In the genomic region with DNA sequence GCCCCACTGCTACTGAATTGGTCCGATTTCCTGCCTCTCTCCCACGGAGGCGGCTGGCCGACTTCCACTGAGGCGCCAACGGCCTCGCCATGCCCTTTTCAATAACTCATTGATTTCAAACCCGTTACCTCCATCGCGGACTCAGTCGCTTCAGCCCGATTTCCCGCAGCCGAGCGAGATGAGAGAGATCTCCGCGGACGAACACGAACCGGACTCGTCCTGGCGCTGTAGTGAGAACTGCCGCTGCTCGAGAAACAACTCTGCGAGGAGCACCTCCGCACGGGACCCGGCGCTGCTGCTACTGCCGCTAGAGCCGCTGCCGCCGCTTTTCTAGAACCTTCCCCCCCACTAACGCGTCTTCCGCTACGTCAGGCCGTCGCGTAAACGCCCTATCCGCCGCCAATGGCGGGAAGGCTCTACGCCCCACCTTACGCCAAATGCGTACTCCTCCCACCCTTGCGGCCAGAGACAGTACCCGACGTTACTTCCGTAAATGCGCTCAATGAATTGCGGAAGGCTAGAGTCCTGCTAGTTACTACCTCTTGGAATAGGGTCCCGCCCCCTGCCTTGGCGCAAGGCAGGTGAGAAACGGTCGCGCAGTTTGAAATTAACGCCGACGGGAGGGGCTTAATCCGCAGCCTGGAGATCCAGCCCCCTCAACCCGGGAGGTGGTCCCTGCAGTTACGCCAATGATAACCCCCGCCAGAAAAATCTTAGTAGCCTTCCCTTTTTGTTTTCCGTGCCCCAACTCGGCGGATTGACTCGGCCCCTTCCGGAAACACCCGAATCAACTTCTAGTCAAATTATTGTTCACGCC, we compare ENCODE assay signal across 1 cellular context.
A peak's percentile ranks its signal among the peaks of the same experiment; 100 is the strongest.
TF ChIP-seq lines count a peak whose summit lies in the region.

A gene (minus strand): TSS at position 303 of the 817 bp plus-strand sequence. CDS start 169 bp downstream, at position 134.

TF ChIP-seq in K562, 482 proteins besides CTCF, POLR2A, EP300 and RAD21 (continued from another document and continues in another):
- TF ChIP-seq CXXC5 (CRISPR knock-in tag; IDR thresholded peaks at IDR 0.05) (peak; percentile 88), KDM4B (IDR thresholded peaks at IDR 0.05; ENCODE audit: borderline replicate concordance in 2 of 2, low read depth in 1 of 2) (no peak), POU5F1 (IDR thresholded peaks at IDR 0.05; ENCODE audit: borderline replicate concordance, low read depth, low read length, partially characterized antibody) (no peak), RFX5 (IDR thresholded peaks at IDR 0.05; ENCODE audit: low read depth, low read length) (no peak), NR1H2 (CRISPR knock-in tag; IDR thresholded peaks at IDR 0.05) (no peak), HLTF (IDR thresholded peaks at IDR 0.05) (peak; percentile 71; the same call in 1 of the 2 replicates), ZBTB1 (CRISPR knock-in tag; IDR thresholded peaks at IDR 0.05; ENCODE audit: borderline replicate concordance, low read depth) (peak; percentile 82), WHSC1 (IDR thresholded peaks at IDR 0.05; ENCODE audit: low read length) (no peak), ATF7 (IDR thresholded peaks at IDR 0.05) (peak; percentile 78), BRD9 (IDR thresholded peaks at IDR 0.05; ENCODE audit: low read depth, partially characterized antibody) (peak; percentile 2), ZNF347 (CRISPR knock-in tag; IDR thresholded peaks at IDR 0.05; ENCODE audit: low read depth) (no peak), MTA3 (IDR thresholded peaks at IDR 0.05; ENCODE audit: borderline replicate concordance) (no peak; the same call in 1 of the 2 replicates), KAT8 (IDR thresholded peaks at IDR 0.05; ENCODE audit: low read depth) (no peak), SMAD3 (CRISPR knock-in tag; conservative IDR thresholded peaks at IDR 0.05) (no peak), GATAD2A (IDR thresholded peaks at IDR 0.05) (no peak), BRF1 (IDR thresholded peaks at IDR 0.05; ENCODE audit: borderline replicate concordance, extremely low read depth, insufficient read length) (no peak), TAF7 (tag; IDR thresholded peaks at IDR 0.05) (peak; percentile 97), RUNX1 (IDR thresholded peaks at IDR 0.05; ENCODE audit: low read depth) (peak; percentile 61; the same call in 1 of the 2 replicates), CBFA2T2 (conservative IDR thresholded peaks at IDR 0.05) (no peak), FUS (optimal IDR thresholded peaks at IDR 0.05; ENCODE audit: low read depth, low read length) (no peak), COPS2 (conservative IDR thresholded peaks at IDR 0.05) (no peak), RB1 (IDR thresholded peaks at IDR 0.05; ENCODE audit: low read depth) (peak; percentile 79), TCF7L2 (IDR thresholded peaks at IDR 0.05; ENCODE audit: low read depth, low read length) (no peak), ZNF507 (tag; conservative IDR thresholded peaks at IDR 0.05) (no peak), TRIM28 (IDR thresholded peaks at IDR 0.05) (no peak), ZNF778 (CRISPR knock-in tag; IDR thresholded peaks at IDR 0.05) (no peak), NR2C1 (IDR thresholded peaks at IDR 0.05) (no peak), NR2C1 (tag; IDR thresholded peaks at IDR 0.05) (no peak)
- TF ChIP-seq, protein P1, sequence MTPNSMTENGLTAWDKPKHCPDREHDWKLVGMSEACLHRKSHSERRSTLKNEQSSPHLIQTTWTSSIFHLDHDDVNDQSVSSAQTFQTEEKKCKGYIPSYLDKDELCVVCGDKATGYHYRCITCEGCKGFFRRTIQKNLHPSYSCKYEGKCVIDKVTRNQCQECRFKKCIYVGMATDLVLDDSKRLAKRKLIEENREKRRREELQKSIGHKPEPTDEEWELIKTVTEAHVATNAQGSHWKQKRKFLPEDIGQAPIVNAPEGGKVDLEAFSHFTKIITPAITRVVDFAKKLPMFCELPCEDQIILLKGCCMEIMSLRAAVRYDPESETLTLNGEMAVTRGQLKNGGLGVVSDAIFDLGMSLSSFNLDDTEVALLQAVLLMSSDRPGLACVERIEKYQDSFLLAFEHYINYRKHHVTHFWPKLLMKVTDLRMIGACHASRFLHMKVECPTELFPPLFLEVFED (CRISPR knock-in tag; conservative IDR thresholded peaks at IDR 0.05): peak; percentile 65; the same call in 1 of the 2 replicates
- TF ChIP-seq, protein P2, sequence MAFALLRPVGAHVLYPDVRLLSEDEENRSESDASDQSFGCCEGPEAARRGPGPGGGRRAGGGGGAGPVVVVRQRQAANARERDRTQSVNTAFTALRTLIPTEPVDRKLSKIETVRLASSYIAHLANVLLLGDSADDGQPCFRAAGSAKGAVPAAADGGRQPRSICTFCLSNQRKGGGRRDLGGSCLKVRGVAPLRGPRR (CRISPR knock-in tag; IDR thresholded peaks at IDR 0.05): no peak
- TF ChIP-seq, protein P3, sequence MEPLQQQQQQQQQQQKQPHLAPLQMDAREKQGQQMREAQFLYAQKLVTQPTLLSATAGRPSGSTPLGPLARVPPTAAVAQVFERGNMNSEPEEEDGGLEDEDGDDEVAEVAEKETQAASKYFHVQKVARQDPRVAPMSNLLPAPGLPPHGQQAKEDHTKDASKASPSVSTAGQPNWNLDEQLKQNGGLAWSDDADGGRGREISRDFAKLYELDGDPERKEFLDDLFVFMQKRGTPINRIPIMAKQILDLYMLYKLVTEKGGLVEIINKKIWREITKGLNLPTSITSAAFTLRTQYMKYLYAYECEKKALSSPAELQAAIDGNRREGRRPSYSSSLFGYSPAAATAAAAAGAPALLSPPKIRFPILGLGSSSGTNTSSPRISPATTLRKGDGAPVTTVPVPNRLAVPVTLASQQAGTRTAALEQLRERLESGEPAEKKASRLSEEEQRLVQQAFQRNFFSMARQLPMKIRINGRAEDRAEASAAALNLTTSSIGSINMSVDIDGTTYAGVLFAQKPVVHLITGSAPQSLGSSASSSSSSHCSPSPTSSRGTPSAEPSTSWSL (CRISPR knock-in tag; IDR thresholded peaks at IDR 0.05; ENCODE audit: borderline replicate concordance): no peak
- TF ChIP-seq, protein P4, sequence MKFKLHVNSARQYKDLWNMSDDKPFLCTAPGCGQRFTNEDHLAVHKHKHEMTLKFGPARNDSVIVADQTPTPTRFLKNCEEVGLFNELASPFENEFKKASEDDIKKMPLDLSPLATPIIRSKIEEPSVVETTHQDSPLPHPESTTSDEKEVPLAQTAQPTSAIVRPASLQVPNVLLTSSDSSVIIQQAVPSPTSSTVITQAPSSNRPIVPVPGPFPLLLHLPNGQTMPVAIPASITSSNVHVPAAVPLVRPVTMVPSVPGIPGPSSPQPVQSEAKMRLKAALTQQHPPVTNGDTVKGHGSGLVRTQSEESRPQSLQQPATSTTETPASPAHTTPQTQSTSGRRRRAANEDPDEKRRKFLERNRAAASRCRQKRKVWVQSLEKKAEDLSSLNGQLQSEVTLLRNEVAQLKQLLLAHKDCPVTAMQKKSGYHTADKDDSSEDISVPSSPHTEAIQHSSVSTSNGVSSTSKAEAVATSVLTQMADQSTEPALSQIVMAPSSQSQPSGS (CRISPR knock-in tag; IDR thresholded peaks at IDR 0.05): no peak
- TF ChIP-seq, protein P5, sequence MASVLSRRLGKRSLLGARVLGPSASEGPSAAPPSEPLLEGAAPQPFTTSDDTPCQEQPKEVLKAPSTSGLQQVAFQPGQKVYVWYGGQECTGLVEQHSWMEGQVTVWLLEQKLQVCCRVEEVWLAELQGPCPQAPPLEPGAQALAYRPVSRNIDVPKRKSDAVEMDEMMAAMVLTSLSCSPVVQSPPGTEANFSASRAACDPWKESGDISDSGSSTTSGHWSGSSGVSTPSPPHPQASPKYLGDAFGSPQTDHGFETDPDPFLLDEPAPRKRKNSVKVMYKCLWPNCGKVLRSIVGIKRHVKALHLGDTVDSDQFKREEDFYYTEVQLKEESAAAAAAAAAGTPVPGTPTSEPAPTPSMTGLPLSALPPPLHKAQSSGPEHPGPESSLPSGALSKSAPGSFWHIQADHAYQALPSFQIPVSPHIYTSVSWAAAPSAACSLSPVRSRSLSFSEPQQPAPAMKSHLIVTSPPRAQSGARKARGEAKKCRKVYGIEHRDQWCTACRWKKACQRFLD (CRISPR knock-in tag; IDR thresholded peaks at IDR 0.05): no peak; the same call in 1 of the 2 replicates
- TF ChIP-seq, protein P6, sequence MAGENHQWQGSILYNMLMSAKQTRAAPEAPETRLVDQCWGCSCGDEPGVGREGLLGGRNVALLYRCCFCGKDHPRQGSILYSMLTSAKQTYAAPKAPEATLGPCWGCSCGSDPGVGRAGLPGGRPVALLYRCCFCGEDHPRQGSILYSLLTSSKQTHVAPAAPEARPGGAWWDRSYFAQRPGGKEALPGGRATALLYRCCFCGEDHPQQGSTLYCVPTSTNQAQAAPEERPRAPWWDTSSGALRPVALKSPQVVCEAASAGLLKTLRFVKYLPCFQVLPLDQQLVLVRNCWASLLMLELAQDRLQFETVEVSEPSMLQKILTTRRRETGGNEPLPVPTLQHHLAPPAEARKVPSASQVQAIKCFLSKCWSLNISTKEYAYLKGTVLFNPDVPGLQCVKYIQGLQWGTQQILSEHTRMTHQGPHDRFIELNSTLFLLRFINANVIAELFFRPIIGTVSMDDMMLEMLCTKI (IDR thresholded peaks at IDR 0.05; ENCODE audit: partially characterized antibody): no peak
- TF ChIP-seq, protein P7, sequence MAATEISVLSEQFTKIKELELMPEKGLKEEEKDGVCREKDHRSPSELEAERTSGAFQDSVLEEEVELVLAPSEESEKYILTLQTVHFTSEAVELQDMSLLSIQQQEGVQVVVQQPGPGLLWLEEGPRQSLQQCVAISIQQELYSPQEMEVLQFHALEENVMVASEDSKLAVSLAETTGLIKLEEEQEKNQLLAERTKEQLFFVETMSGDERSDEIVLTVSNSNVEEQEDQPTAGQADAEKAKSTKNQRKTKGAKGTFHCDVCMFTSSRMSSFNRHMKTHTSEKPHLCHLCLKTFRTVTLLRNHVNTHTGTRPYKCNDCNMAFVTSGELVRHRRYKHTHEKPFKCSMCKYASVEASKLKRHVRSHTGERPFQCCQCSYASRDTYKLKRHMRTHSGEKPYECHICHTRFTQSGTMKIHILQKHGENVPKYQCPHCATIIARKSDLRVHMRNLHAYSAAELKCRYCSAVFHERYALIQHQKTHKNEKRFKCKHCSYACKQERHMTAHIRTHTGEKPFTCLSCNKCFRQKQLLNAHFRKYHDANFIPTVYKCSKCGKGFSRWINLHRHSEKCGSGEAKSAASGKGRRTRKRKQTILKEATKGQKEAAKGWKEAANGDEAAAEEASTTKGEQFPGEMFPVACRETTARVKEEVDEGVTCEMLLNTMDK (IDR thresholded peaks at IDR 0.05; ENCODE audit: borderline replicate concordance, insufficient read depth, low read depth, low read length, poor library complexity, severe bottlenecking): peak; percentile 42
- TF ChIP-seq, protein P8, sequence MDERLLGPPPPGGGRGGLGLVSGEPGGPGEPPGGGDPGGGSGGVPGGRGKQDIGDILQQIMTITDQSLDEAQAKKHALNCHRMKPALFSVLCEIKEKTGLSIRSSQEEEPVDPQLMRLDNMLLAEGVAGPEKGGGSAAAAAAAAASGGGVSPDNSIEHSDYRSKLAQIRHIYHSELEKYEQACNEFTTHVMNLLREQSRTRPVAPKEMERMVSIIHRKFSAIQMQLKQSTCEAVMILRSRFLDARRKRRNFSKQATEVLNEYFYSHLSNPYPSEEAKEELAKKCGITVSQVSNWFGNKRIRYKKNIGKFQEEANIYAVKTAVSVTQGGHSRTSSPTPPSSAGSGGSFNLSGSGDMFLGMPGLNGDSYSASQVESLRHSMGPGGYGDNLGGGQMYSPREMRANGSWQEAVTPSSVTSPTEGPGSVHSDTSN (CRISPR knock-in tag; IDR thresholded peaks at IDR 0.05; ENCODE audit: low read depth): no peak
- TF ChIP-seq, protein P8 (tag; conservative IDR thresholded peaks at IDR 0.05; ENCODE audit: low read depth): no peak
- TF ChIP-seq, protein P9, sequence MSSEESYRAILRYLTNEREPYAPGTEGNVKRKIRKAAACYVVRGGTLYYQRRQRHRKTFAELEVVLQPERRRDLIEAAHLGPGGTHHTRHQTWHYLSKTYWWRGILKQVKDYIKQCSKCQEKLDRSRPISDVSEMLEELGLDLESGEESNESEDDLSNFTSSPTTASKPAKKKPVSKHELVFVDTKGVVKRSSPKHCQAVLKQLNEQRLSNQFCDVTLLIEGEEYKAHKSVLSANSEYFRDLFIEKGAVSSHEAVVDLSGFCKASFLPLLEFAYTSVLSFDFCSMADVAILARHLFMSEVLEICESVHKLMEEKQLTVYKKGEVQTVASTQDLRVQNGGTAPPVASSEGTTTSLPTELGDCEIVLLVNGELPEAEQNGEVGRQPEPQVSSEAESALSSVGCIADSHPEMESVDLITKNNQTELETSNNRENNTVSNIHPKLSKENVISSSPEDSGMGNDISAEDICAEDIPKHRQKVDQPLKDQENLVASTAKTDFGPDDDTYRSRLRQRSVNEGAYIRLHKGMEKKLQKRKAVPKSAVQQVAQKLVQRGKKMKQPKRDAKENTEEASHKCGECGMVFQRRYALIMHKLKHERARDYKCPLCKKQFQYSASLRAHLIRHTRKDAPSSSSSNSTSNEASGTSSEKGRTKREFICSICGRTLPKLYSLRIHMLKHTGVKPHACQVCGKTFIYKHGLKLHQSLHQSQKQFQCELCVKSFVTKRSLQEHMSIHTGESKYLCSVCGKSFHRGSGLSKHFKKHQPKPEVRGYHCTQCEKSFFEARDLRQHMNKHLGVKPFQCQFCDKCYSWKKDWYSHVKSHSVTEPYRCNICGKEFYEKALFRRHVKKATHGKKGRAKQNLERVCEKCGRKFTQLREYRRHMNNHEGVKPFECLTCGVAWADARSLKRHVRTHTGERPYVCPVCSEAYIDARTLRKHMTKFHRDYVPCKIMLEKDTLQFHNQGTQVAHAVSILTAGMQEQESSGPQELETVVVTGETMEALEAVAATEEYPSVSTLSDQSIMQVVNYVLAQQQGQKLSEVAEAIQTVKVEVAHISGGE (CRISPR knock-in tag; IDR thresholded peaks at IDR 0.05): peak in 1 of 3 experiments; percentile 12; a peak in 1 of 6 replicates
- TF ChIP-seq, protein P10, sequence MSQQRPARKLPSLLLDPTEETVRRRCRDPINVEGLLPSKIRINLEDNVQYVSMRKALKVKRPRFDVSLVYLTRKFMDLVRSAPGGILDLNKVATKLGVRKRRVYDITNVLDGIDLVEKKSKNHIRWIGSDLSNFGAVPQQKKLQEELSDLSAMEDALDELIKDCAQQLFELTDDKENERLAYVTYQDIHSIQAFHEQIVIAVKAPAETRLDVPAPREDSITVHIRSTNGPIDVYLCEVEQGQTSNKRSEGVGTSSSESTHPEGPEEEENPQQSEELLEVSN (IDR thresholded peaks at IDR 0.05; ENCODE audit: borderline replicate concordance in 1 of 2, extremely low read depth in 1 of 2, insufficient read depth in 1 of 2, insufficient read length in 1 of 2, low read depth in 1 of 2, low read length in 1 of 2, poor library complexity in 1 of 2, severe bottlenecking in 1 of 2): peak in 1 of 2 experiments; percentile 50
